10 cellular contexts compared by ENCODE assay signal in the genomic region with DNA sequence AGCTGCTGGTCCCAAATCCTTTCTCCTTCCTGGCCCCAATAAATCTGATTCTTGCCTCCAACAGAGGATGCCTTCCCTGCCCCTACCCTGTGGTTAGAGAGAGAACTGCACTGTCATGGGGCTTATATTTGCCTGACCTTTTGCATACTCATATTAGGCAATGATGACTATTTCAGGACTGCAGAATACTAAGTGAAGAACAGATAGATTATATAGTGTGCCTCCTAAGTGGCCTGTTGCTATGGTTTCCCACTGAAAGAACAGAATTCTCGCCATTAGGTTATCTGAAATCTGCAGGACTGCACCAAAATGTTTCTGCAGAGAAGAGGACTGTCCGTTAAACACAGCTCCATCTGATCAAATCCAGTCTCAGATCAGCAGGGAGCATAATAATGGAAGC.
DNase-seq lines count a peak whose midpoint lies in the region; ATAC-seq and TF ChIP-seq lines count a peak whose summit lies in the region.
"Had no signal": no experiment of that assay in that cellular context is flagged by ENCODE, and none has a peak within 500 bp of the region (broad histone marks: within the 10 kb centered on the region; RNA-seq: fewer than 3 reads in every experiment).

No MANE protein-coding gene starts in this region.

- no peak for TF ChIP-seq RAD21 in HCT116 (IDR thresholded peaks at IDR 0.05; ENCODE audit: low read depth)

- H4K20me1 ChIP-seq in HCT116 (ENCODE audit: insufficient read depth) = no peaks in the 10 kb centered on the region

- DNase-seq in BE2C (peak; percentile 45), HCT116 (ENCODE audit: low read depth, low spot score) (no peak), RKO (ENCODE audit: low spot score) (peak; percentile 39), foreskin keratinocyte (no peak), ecto neural progenitor cell (ENCODE audit: low spot score) (no peak), SHP77 (lab: John Stamatoyannopoulos, UW) (no peak), DMS79 (lab: John Stamatoyannopoulos, UW) (no peak)
- DNase-seq: GOT3, NCI-H1436 treated with DMSO at 0.1 percent for 48 hours had no signal

- H3K4me1 ChIP-seq in BE2C = peaks cover 5% of the 10 kb centered on the region
- no peaks in the 10 kb centered on the region for H3K4me1 ChIP-seq in HCT116 (ENCODE audit: control insufficient read depth in 1 of 2, insufficient read depth in 2 of 2, low read length in 2 of 2)
- no peaks in the 10 kb centered on the region for H3K4me1 ChIP-seq in foreskin keratinocyte

- ATAC-seq in HCT116 (peak; percentile 76), foreskin keratinocyte (peak; percentile 57), GM18511 (IDR thresholded peaks at IDR 0.05; ENCODE audit: unreplicated experiment) (no peak)

- H2AFZ ChIP-seq in HCT116 (ENCODE audit: low read depth, low read length, poor library complexity, severe bottlenecking) = no peak overlapping the region

- intact Hi-C loops in HCT116 (cut with micrococcal nuclease) = no loop called here

- RAD21 ChIA-PET in HCT116 (lab: Charles Lee; ENCODE audit: low non-redundant PET in 1 of 2, low total read pairs in 2 of 2, uncharacterized antibody in 2 of 2, unreplicated experiment in 2 of 2) = no interaction called here

- no peak overlapping the region for H3K4me2 ChIP-seq in HCT116 (ENCODE audit: low read length)

- no peaks in the 10 kb centered on the region for H3K9me3 ChIP-seq in BE2C
- no peaks in the 10 kb centered on the region for H3K9me3 ChIP-seq in HCT116 (ENCODE audit: control insufficient read depth in 1 of 2, insufficient read depth in 1 of 2, low read depth in 1 of 2, low read length in 2 of 2)

- TF ChIP-seq POLR2A in HCT116 (IDR thresholded peaks at IDR 0.05; ENCODE audit: borderline replicate concordance, extremely low read depth, insufficient read depth, insufficient read length) = no peak

- H3K9ac ChIP-seq in HCT116 (ENCODE audit: low read length) = no peak overlapping the region

- CTCF ChIA-PET in HCT116 (lab: Charles Lee) = interaction anchor here (3.2 kb wide), 1 partner anchor 58 kb away, joined by 18 read pairs; no protein-coding TSS in a partner anchor

- TF ChIP-seq CTCF in BE2C (IDR thresholded peaks at IDR 0.05; ENCODE audit: low read depth, low read length) = peak; percentile 51
- peak in 2 of 3 experiments; percentile 20 to 30; a peak in 2 of 6 replicates for TF ChIP-seq CTCF in HCT116 (IDR thresholded peaks at IDR 0.05 in 2 of 3, conservative IDR thresholded peaks at IDR 0.05 in 1 of 3; ENCODE audit: borderline replicate concordance in 1 of 3, insufficient read depth in 1 of 3, low read depth in 2 of 3, low read length in 2 of 3)
- no peak for TF ChIP-seq CTCF in foreskin keratinocyte (conservative IDR thresholded peaks at IDR 0.05)

- H3K27me3 ChIP-seq in BE2C (no peaks in the 10 kb centered on the region), HCT116 (ENCODE audit: insufficient read depth, low read length) (0 out of 2 replicates have a peak, but pooled peaks cover 10% of the 10 kb centered on the region), foreskin keratinocyte (no peaks in the 10 kb centered on the region)

- no peaks in the 10 kb centered on the region for H3K79me2 ChIP-seq in HCT116 (ENCODE audit: insufficient read depth, low read length)

- no peak overlapping the region for H3K27ac ChIP-seq in HCT116 (ENCODE audit: low read depth, low read length)
- no peak overlapping the region for H3K27ac ChIP-seq in foreskin keratinocyte

- H3K4me3 ChIP-seq in BE2C (ENCODE audit: low read depth, low read length) (no peak overlapping the region), HCT116 (replicated peaks in 1 of 2; ENCODE audit: low read depth in 1 of 2, low read length in 2 of 2) (no peak overlapping the region)

- no peaks in the 10 kb centered on the region for H3K36me3 ChIP-seq in BE2C
- H3K36me3 ChIP-seq in HCT116 (ENCODE audit: control insufficient read depth in 1 of 2, insufficient read depth in 2 of 2, low read length in 2 of 2) = no peaks in the 10 kb centered on the region

- H3K9me2 ChIP-seq in HCT116 (ENCODE audit: insufficient read depth) = no peaks in the 10 kb centered on the region

- no TSS peak for BruUV-seq in HCT116 (replicated peaks; lab: Mats Ljungman, UMichigan)

- POLR2A ChIA-PET in HCT116 (lab: Charles Lee) = no interaction called here

TF ChIP-seq in HCT116, 20 proteins besides CTCF, POLR2A, EP300 and RAD21:
- TF ChIP-seq CEBPB (IDR thresholded peaks at IDR 0.05; ENCODE audit: low read depth) (no peak), ZBTB33 (IDR thresholded peaks at IDR 0.05; ENCODE audit: extremely low read depth, insufficient replicate concordance, low read length) (no peak), TCF7L2 (IDR thresholded peaks at IDR 0.05; ENCODE audit: borderline replicate concordance, extremely low read depth, insufficient read depth, insufficient read length) (no peak), ZNF274 (IDR thresholded peaks at IDR 0.05; ENCODE audit: low read depth, low read length) (no peak), ELF1 (IDR thresholded peaks at IDR 0.05; ENCODE audit: borderline replicate concordance, low read depth) (no peak)

Comparison
In these comparisons a context has a peak if more than half of its experiments do, and no peak if none do; other contexts are left out.
1. DNase-seq: peak in BE2C (single experiment) and RKO (single experiment); none in HCT116 (single experiment), foreskin keratinocyte (0 of 2), ecto neural progenitor cell (single experiment), SHP77 (0 of 2) and DMS79 (single experiment).